In the genomic region with DNA sequence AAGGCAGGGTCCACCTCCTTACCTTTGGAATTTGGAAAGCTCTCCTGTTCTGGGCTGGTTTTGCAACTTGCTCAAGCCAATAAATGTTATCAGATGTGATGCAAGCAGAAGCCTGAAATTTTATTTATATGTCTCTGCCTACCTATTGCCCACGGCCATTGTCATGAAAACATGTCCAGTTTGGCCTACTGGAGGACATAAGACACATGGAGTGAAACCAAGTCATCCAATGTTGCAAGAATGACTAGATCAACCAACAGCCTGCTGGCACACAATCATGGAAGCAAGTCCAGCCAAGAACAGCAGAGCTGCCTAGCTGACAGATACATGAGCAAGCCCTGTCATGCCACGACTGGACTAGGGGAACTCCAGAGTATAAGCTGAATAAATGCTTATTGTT, we compare ENCODE assay signal across 1 cellular context.
TF ChIP-seq lines count a peak whose summit lies in the region.

No MANE protein-coding gene starts in this region.

TF ChIP-seq in H1, 55 proteins besides CTCF, POLR2A, EP300 and RAD21:
- TF ChIP-seq KDM4A (IDR thresholded peaks at IDR 0.05; ENCODE audit: low read depth, low read length, severe bottlenecking): no peak
- TF ChIP-seq POU5F1 (IDR thresholded peaks at IDR 0.05; ENCODE audit: low read depth, low read length): no peak
- TF ChIP-seq SIN3A (conservative IDR thresholded peaks at IDR 0.05 in 1 of 2, IDR thresholded peaks at IDR 0.05 in 1 of 2; ENCODE audit: low read depth in 1 of 2, low read length in 2 of 2): no peak
- no peak for TF ChIP-seq PHF8 (conservative IDR thresholded peaks at IDR 0.05; ENCODE audit: low read depth, low read length)
- TF ChIP-seq RNF2 (IDR thresholded peaks at IDR 0.05; ENCODE audit: borderline replicate concordance, low read depth, low read length, missing control alignments, poor library complexity, severe bottlenecking): no peak
TF ChIP-seq in H1: peak in this region for 0.
